ENCODE assay signal across 1 cellular context in the genomic region with DNA sequence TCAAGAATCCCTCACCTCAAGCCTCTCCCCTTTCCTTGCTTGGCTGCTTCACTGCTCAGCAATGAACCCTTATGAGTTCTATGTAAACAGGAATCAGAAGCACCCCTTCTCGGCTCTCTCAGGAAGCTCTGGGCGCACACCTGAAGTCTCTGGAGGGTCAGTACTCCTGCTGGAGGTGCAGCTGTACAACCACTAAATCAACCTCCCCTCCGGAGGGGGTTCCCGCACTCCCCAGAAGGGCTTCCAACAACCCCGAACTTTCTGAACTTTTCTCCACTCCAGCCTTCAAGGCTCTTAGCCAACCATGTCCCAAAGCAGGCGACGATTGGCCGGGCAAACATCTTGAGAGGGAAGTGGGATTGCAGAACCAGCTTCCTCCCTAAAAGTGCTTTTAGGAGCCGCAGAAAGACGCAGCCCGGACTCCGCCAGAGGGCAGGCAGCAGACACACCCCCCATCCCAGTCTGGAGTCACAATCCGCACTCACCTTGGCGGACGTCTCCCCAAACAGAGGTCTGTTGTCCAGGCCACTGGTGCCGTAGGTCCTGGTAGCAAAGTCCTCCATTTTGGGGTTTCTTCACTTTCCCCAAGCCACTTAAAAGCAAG.
TF ChIP-seq lines count a peak whose summit lies in the region.

No MANE protein-coding gene starts in this region.

TF ChIP-seq in WTC11, 78 proteins besides CTCF, POLR2A, EP300 and RAD21 (continued from another document):
- TF ChIP-seq, protein P1, sequence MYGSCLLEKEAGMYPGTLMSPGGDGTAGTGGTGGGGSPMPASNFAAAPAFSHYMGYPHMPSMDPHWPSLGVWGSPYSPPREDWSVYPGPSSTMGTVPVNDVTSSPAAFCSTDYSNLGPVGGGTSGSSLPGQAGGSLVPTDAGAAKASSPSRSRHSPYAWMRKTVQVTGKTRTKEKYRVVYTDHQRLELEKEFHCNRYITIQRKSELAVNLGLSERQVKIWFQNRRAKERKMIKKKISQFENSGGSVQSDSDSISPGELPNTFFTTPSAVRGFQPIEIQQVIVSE (CRISPR knock-in tag; IDR thresholded peaks at IDR 0.05; ENCODE audit: borderline replicate concordance): no peak
- TF ChIP-seq TEAD4 (CRISPR knock-in tag; IDR thresholded peaks at IDR 0.05) (no peak), SP1 (CRISPR knock-in tag; conservative IDR thresholded peaks at IDR 0.05) (peak; percentile 66; the same call in 1 of the 2 replicates)
TF ChIP-seq in WTC11: peak in this region for 4.
